In the genomic region with DNA sequence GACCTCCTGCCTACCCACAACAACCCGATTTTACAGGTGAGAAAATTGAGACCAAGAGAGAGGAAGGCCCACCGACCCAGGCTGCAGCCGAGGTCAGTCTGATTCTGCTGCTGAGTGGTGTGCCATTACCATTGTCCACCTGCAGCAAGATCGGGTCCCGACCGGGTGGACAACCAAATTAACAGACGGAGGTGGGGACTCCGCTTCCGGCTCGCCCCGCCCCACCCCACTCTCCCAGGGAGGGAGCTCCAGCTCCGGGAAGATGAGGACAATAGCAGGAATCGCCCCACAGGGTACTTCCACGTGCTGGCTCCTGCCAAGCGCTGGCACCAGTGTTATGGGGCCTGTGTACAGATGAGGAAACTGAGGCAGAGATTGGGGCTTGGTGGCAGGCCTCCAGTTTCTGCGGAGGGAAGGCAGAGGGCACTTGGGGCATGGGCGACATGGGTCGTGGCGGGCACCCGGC, we compare ENCODE assay signal across 8 cellular contexts. TPM values are rescaled to one million over a fixed set of nuclear protein-coding genes. Genes with fewer than 3 reads are reported as not detected.
DNase-seq lines count a peak whose midpoint lies in the region; TF ChIP-seq lines count a peak whose summit lies in the region.

No MANE protein-coding gene starts in this region.

- no peaks in the 10 kb centered on the region for H3K36me3 ChIP-seq in liver (ENCODE audit: control insufficient read depth in 4 of 4, insufficient read depth in 3 of 4, low read depth in 1 of 4, low read length in 3 of 4)
- H3K36me3 ChIP-seq in testis (ENCODE audit: low read depth, missing control alignments): no peaks in the 10 kb centered on the region
- no peaks in the 10 kb centered on the region for H3K36me3 ChIP-seq in WERI-Rb-1

- H3K27ac ChIP-seq in liver (ENCODE audit: low read depth in 1 of 2, low read length in 2 of 2): no peak overlapping the region
- no peak overlapping the region for H3K27ac ChIP-seq in testis
- H3K27ac ChIP-seq in WERI-Rb-1: no peak overlapping the region

- H3K4me1 Mint-ChIP-seq in T-helper 1 cell treated with Interleukin-12 subunit alpha and Interleukin-12 subunit beta and Interleukin-4 antibody, amounts not matched to agents 30 μg/mL and 1 μg/mL, for 36 hours (ENCODE audit: low read depth): peaks cover 8% of the 10 kb centered on the region
- H3K4me1 Mint-ChIP-seq in MCF 10A (ENCODE audit: insufficient read depth, unreplicated experiment): no peaks in the 10 kb centered on the region

- H3K4me3 Mint-ChIP-seq in T-helper 1 cell treated with Interleukin-12 subunit alpha and Interleukin-12 subunit beta and Interleukin-4 antibody, amounts not matched to agents 30 μg/mL and 1 μg/mL, for 36 hours: peak overlapping the region; percentile 72
- H3K4me3 Mint-ChIP-seq in MCF 10A (ENCODE audit: unreplicated experiment): peak overlapping the region; percentile 70

- DNase-seq in T-helper 1 cell: no peak
- DNase-seq in MCF 10A (ENCODE audit: unreplicated experiment): no peak
- no peak for DNase-seq in testis
- no peak for DNase-seq in WERI-Rb-1
- DNase-seq in NCI-H82 (lab: John Stamatoyannopoulos, UW): no peak
- DNase-seq in NOMO-1 treated with DMSO at 0.1 percent for 48 hours (lab: John Stamatoyannopoulos, UW; ENCODE audit: unreplicated experiment): no peak

- TF ChIP-seq RAD21 in liver (IDR thresholded peaks at IDR 0.05): no peak

- H3K4me1 ChIP-seq in liver (ENCODE audit: control insufficient read depth in 4 of 4, insufficient read depth in 4 of 4, low read length in 3 of 4) (peaks cover 0 to 9% (median 5%) of the 10 kb centered on the region in 4 donors), testis (peaks cover 16% of the 10 kb centered on the region)

- no peaks in the 10 kb centered on the region for H3K36me3 Mint-ChIP-seq in T-helper 1 cell treated with Interleukin-12 subunit alpha and Interleukin-12 subunit beta and Interleukin-4 antibody, amounts not matched to agents 30 μg/mL and 1 μg/mL, for 36 hours (ENCODE audit: low read depth)
- H3K36me3 Mint-ChIP-seq in MCF 10A (ENCODE audit: insufficient read depth, unreplicated experiment): no peaks in the 10 kb centered on the region

- POLR2A ChIA-PET in MCF 10A (lab: Yijun Ruan, JAX): interaction anchor here (1.2 to 3.0 kb wide), 3 partner anchors 11 to 154 kb away, joined by 3 to 10 read pairs (median 10); no protein-coding TSS in a partner anchor

- no peak for TF ChIP-seq POLR2A in testis (IDR thresholded peaks at IDR 0.05)

- TF ChIP-seq CTCF in MCF 10A (IDR thresholded peaks at IDR 0.05; ENCODE audit: unreplicated experiment) (no peak), liver (IDR thresholded peaks at IDR 0.05; ENCODE audit: low read depth, low read length, missing input control) (no peak), testis (IDR thresholded peaks at IDR 0.05) (no peak), WERI-Rb-1 (IDR thresholded peaks at IDR 0.05; ENCODE audit: low read depth, low read length) (no peak)

- H3K27ac Mint-ChIP-seq in T-helper 1 cell treated with Interleukin-12 subunit alpha and Interleukin-12 subunit beta and Interleukin-4 antibody, amounts not matched to agents 30 μg/mL and 1 μg/mL, for 36 hours: no peak overlapping the region
- H3K27ac Mint-ChIP-seq in MCF 10A (ENCODE audit: low read depth, unreplicated experiment): peak overlapping the region; percentile 31

- H3K9me3 ChIP-seq in liver (ENCODE audit: control insufficient read depth in 4 of 4, low read length in 3 of 4): no peaks in the 10 kb centered on the region
- H3K9me3 ChIP-seq in testis: no peaks in the 10 kb centered on the region
- H3K9me3 ChIP-seq in WERI-Rb-1 (ENCODE audit: severe bottlenecking): no peaks in the 10 kb centered on the region

- H3K27me3 ChIP-seq in liver (ENCODE audit: control insufficient read depth in 4 of 4, insufficient read depth in 4 of 4, low read length in 3 of 4) (no peaks in the 10 kb centered on the region), testis (no peaks in the 10 kb centered on the region), WERI-Rb-1 (ENCODE audit: insufficient read depth, low read depth, severe bottlenecking) (no peaks in the 10 kb centered on the region)

- H3K4me3 ChIP-seq in liver (ENCODE audit: low read depth in 1 of 3, low read length in 3 of 3): peak overlapping the region in 2 of 3 donors; percentile 24 to 47
- H3K4me3 ChIP-seq in testis: peak overlapping the region; percentile 48 to 60
- no peak overlapping the region for H3K4me3 ChIP-seq in WERI-Rb-1 (ENCODE audit: low read depth, low read length)

- WGBS in liver: 28% methylated on average over 20 of the region's 20 CpGs
- WGBS in testis, 2 donors: 11 to 13% methylated on average over 7 to 20 of the region's 20 CpGs

- CTCF ChIA-PET in MCF 10A (lab: Yijun Ruan, JAX): interaction anchor here (0.6 kb wide), 2 partner anchors 214 to 1346 kb away, joined by 3 to 5 read pairs; a partner anchor contains a TSS

- no TSS peak for BruUV-seq in MCF 10A (replicated peaks; lab: Mats Ljungman, UMichigan)

- intact Hi-C loops in MCF 10A (cut with micrococcal nuclease): no loop called here
- intact Hi-C loops in testis (cut with DNase I; ENCODE audit: low total_unique reads): no loop called here

- peaks cover 46% of the 10 kb centered on the region for H3K27me3 Mint-ChIP-seq in T-helper 1 cell treated with Interleukin-12 subunit alpha and Interleukin-12 subunit beta and Interleukin-4 antibody, amounts not matched to agents 30 μg/mL and 1 μg/mL, for 36 hours (ENCODE audit: low read depth)
- no peaks in the 10 kb centered on the region for H3K27me3 Mint-ChIP-seq in MCF 10A (ENCODE audit: insufficient read depth, unreplicated experiment)

- H3K9me3 Mint-ChIP-seq in T-helper 1 cell treated with Interleukin-12 subunit alpha and Interleukin-12 subunit beta and Interleukin-4 antibody, amounts not matched to agents 30 μg/mL and 1 μg/mL, for 36 hours: no peaks in the 10 kb centered on the region
- no peaks in the 10 kb centered on the region for H3K9me3 Mint-ChIP-seq in MCF 10A (ENCODE audit: unreplicated experiment)

- H3K9ac ChIP-seq in liver (ENCODE audit: low read depth in 1 of 2, low read length in 2 of 2): no peak overlapping the region

TF ChIP-seq in liver, 16 proteins besides CTCF, POLR2A, EP300 and RAD21:
- TF ChIP-seq YY1 (IDR thresholded peaks at IDR 0.05) (no peak), SP1 (IDR thresholded peaks at IDR 0.05) (no peak)

RNA-seq across cellular contexts. Expression of a gene that starts 0.4 kb away (rescaled TPM):
- total RNA-seq in MCF 10A (2022): 6.4 and 11.5 TPM in 2 replicates
- 10 to 100 TPM in 1 of 2 donors, 1 to 10 TPM in 1; 8.1 to 12.8 TPM for total RNA-seq in liver
- 10 to 100 TPM in 1 of 2 donors, 1 to 10 TPM in 1; 3.5 to 10.9 TPM for polyA plus RNA-seq in liver
- 1 to 10 TPM; 6.7 to 8.6 TPM for total RNA-seq in testis
- 10.4 TPM for polyA plus RNA-seq in testis (ENCODE audit: insufficient read depth, low read depth, low replicate concordance)

RNA-seq across cellular contexts. Expression of a gene that starts 12.5 kb away (rescaled TPM):
- total RNA-seq in MCF 10A (2022) (not detected in 2 replicates), liver (under 1 TPM in 1 of 2 donors, not detected in 1; 0.05 TPM), testis (1 to 10 TPM; 1.7 to 3.0 TPM)
- polyA plus RNA-seq in liver (not detected), testis (ENCODE audit: insufficient read depth, low read depth, low replicate concordance) (1.7 TPM)

RNA-seq across cellular contexts. Expression of a gene that starts 38.6 kb away (rescaled TPM):
- 322 and 422 TPM in 2 replicates for total RNA-seq in MCF 10A (2022)
- 100 to 1,000 TPM; 279 to 451 TPM for total RNA-seq in liver
- polyA plus RNA-seq in liver: 10 to 100 TPM; 46.3 to 67.3 TPM
- total RNA-seq in testis: 100 to 1,000 TPM; 964 to 995 TPM
- polyA plus RNA-seq in testis (ENCODE audit: insufficient read depth, low read depth, low replicate concordance): 259 TPM
